Comparison of ENCODE assay signal across 11 cellular contexts in the genomic region with DNA sequence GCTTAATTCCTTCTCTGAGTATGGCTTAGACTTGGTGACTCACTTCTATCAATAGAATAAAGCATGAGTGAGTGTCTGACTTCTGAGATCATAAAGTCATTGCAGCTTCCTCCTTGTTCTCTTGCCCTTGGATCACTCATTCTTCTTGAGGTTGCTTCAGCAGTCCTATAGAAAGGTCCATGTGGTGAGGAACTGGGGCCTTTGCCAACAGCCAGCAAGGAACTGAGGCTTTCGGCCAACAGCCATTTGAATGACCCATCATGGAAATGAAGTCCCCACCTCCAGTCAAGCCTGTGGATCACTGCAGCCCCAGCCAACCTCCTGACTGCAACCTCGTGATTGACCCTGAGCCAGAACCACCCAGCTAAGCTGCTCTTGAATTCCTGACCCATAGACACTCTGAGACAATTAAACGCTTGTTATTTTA.
DNase-seq lines count a peak whose midpoint lies in the region; ATAC-seq, FAIRE-seq and TF ChIP-seq lines count a peak whose summit lies in the region.
"Had no signal": no experiment of that assay in that cellular context is flagged by ENCODE, and none has a peak within 500 bp of the region (broad histone marks: within the 10 kb centered on the region; RNA-seq: fewer than 3 reads in every experiment).

No MANE protein-coding gene starts in this region.

- intact Hi-C loops in left ventricle myocardium inferior (cut with micrococcal nuclease) = loop anchor here (10.0 kb wide), 1 partner anchor 124 kb away; no protein-coding TSS in a partner anchor

- no peak overlapping the region for H3K4me3 ChIP-seq in left ventricle myocardium inferior
- H3K4me3 ChIP-seq: lung had no signal

- H3K27ac ChIP-seq in left ventricle myocardium inferior (replicated peaks) (peak overlapping the region; percentile 52), temporal lobe (ENCODE audit: low read depth, low read length) (peak overlapping the region; percentile 54)

- no peaks in the 10 kb centered on the region for H3K27me3 ChIP-seq in left ventricle myocardium inferior (ENCODE audit: low read depth)

- H3K27ac Mint-ChIP-seq in brain = peak overlapping the region in 3 of 5 experiments; percentile 24 to 89 (median 55)

- H3K27me3 Mint-ChIP-seq in brain = no peaks in the 10 kb centered on the region
- H3K27me3 Mint-ChIP-seq: central memory CD8-positive, alpha-beta T cell had no signal

- FAIRE-seq in HTR-8/SVneo (lab: Jason Lieb, UNC) = no peak

- H3K4me1 ChIP-seq in left ventricle myocardium inferior = peaks cover 44% of the 10 kb centered on the region

- H3K4me1 Mint-ChIP-seq in brain = peaks cover 13% of the 10 kb centered on the region
- H3K4me1 Mint-ChIP-seq: central memory CD8-positive, alpha-beta T cell had no signal

- H3K36me3 Mint-ChIP-seq in brain = peaks cover 24% of the 10 kb centered on the region

- H3K9me3 Mint-ChIP-seq in brain = no peaks in the 10 kb centered on the region
- H3K9me3 Mint-ChIP-seq: central memory CD8-positive, alpha-beta T cell had no signal

- DNase-seq in HS-5 (ENCODE audit: low read depth) = peak; percentile 96
- peak; percentile 61 for DNase-seq in left ventricle myocardium inferior
- DNase-seq in HTR-8/SVneo (ENCODE audit: insufficient read length, low spot score) = no peak
- DNase-seq: activated CD4-positive, alpha-beta T cell treated with anti-CD3 and anti-CD28 coated beads for 4 hours; stimulated activated CD4-positive, alpha-beta T cell treated with anti-CD3 and anti-CD28 coated beads, Interleukin-2, amount 100 ng/mL, for 24 hours had no signal

- no peak for ATAC-seq in HG02884 (IDR thresholded peaks at IDR 0.05; ENCODE audit: unreplicated experiment)
- no peak for ATAC-seq in GM18498 (IDR thresholded peaks at IDR 0.05; ENCODE audit: unreplicated experiment)

- H3K9me3 ChIP-seq in left ventricle myocardium inferior (replicated peaks) = no peaks in the 10 kb centered on the region

- TF ChIP-seq CTCF in brain (conservative IDR thresholded peaks at IDR 0.05) (no peak), left ventricle myocardium inferior (IDR thresholded peaks at IDR 0.05; ENCODE audit: borderline replicate concordance) (no peak)

- no peaks in the 10 kb centered on the region for H3K36me3 ChIP-seq in left ventricle myocardium inferior

- no peak overlapping the region for H3K4me3 Mint-ChIP-seq in brain
- H3K4me3 Mint-ChIP-seq: central memory CD8-positive, alpha-beta T cell had no signal
